In the genomic region with DNA sequence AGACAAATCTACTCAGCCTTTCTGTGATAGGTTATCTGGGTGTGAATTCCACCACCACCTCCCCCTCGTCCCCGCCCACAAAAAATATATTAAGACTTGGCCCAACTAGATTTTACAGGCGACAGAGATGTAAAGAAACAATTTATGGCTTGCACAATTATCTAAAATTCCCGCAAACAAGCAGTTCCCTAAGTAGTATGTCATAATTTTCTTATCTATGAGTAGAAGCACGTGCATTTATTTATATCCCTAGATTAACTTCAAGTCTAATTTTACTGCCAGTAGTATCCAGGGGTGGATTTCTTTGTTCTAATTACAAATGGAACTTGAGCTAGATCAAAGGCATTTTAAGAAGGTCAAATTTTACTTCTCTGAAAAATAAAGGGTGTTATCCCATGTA, we compare ENCODE assay signal across 10 cellular contexts. TPM values are rescaled to one million over a fixed set of nuclear protein-coding genes. Genes with fewer than 3 reads are reported as not detected.
A peak's percentile ranks its signal among the peaks of the same experiment; 100 is the strongest.
DNase-seq lines count a peak whose midpoint lies in the region; ATAC-seq and TF ChIP-seq lines count a peak whose summit lies in the region.
"Had no signal": no experiment of that assay in that cellular context is flagged by ENCODE, and none has a peak within 500 bp of the region (broad histone marks: within the 10 kb centered on the region; RNA-seq: fewer than 3 reads in every experiment).

No MANE protein-coding gene starts in this region.

- H3K27me3 Mint-ChIP-seq in activated naive CD4-positive, alpha-beta T cell treated with anti-CD3 and anti-CD28 coated beads, Interleukin-2, amount 50 U/mL, for 24 hours: peaks cover 47% of the 10 kb centered on the region

- no peak for ATAC-seq in HG02884 (IDR thresholded peaks at IDR 0.05; ENCODE audit: unreplicated experiment)

- H3K4me3 ChIP-seq in ascending aorta: peak overlapping the region; percentile 66 to 67
- H3K4me3 ChIP-seq in mesodermal cell (ENCODE audit: extremely low read depth, insufficient read depth, low read length, poor library complexity, severe bottlenecking): peak overlapping the region; percentile 60
- peak overlapping the region in 3 of 4 donors; percentile 70 to 81 (median 76) for H3K4me3 ChIP-seq in transverse colon

- in situ Hi-C loops in transverse colon (cut with MboI; ENCODE audit: low pct_ligation_motif_present in 1 of 4, low pct_unique_long_range_greater_than_20kb in 1 of 4, low sequenced_read_pairs in 3 of 4): no loop called here

- H3K36me3 Mint-ChIP-seq in activated naive CD4-positive, alpha-beta T cell treated with anti-CD3 and anti-CD28 coated beads, Interleukin-2, amount 50 U/mL, for 24 hours: peaks cover 2% of the 10 kb centered on the region

- H3K4me1 ChIP-seq in ascending aorta: peaks cover 0 to 2% of the 10 kb centered on the region in 2 donors
- H3K4me1 ChIP-seq in mesodermal cell (ENCODE audit: control insufficient read depth, insufficient read depth, low read length, poor library complexity, severe bottlenecking): no peaks in the 10 kb centered on the region
- peaks cover 0 to 33% (median 13%) of the 10 kb centered on the region in 4 donors for H3K4me1 ChIP-seq in transverse colon

- peak overlapping the region; percentile 88 for H3K4me3 Mint-ChIP-seq in activated naive CD4-positive, alpha-beta T cell treated with anti-CD3 and anti-CD28 coated beads, Interleukin-2, amount 50 U/mL, for 24 hours

- WGBS in mesodermal cell (ENCODE audit: insufficient coverage in 2 of 2), 2 experiments: no CpG with 5 or more reads among the region's 5 CpGs
- WGBS in transverse colon (ENCODE audit: low coverage in 1 of 2), 2 donors: 56 to 59% methylated on average over 5 of the region's 5 CpGs

- TF ChIP-seq EP300 in transverse colon (IDR thresholded peaks at IDR 0.05; ENCODE audit: low read depth): no peak

- no peak for TF ChIP-seq CTCF in ascending aorta (IDR thresholded peaks at IDR 0.05)
- no peak for TF ChIP-seq CTCF in transverse colon (IDR thresholded peaks at IDR 0.05)

- DNase-seq in activated naive CD4-positive, alpha-beta T cell treated with anti-CD3 and anti-CD28 coated beads, Interleukin-2, amount 50 U/mL, for 16 hours: no peak
- no peak for DNase-seq in ascending aorta (ENCODE audit: low spot score in 2 of 2)
- no peak for DNase-seq in transverse colon
- DNase-seq in middle frontal gyrus (ENCODE audit: extremely low spot score, low spot score): no peak
- no peak for DNase-seq in putamen (ENCODE audit: low spot score)
- DNase-seq: NCI-H187 treated with DMSO at 0.1 percent for 48 hours had no signal

- TF ChIP-seq POLR2A in transverse colon (IDR thresholded peaks at IDR 0.05): no peak

- intact Hi-C loops in ascending aorta (cut with DNase I): loop anchor here (5.0 kb wide), 3 partner anchors 64 to 541 kb away; partner anchors contain the start of gene FAM3C
- intact Hi-C loops in transverse colon (cut with DNase I; ENCODE audit: low total_unique reads): loop anchor here (10.0 kb wide), 1 partner anchor 61 kb away; no protein-coding TSS in a partner anchor

- H3K27ac Mint-ChIP-seq in activated naive CD4-positive, alpha-beta T cell treated with anti-CD3 and anti-CD28 coated beads, Interleukin-2, amount 50 U/mL, for 24 hours: no peak overlapping the region

- peaks cover 13% of the 10 kb centered on the region for H3K4me1 Mint-ChIP-seq in activated naive CD4-positive, alpha-beta T cell treated with anti-CD3 and anti-CD28 coated beads, Interleukin-2, amount 50 U/mL, for 24 hours

- H3K36me3 ChIP-seq in ascending aorta: no peaks in the 10 kb centered on the region
- H3K36me3 ChIP-seq in mesodermal cell (ENCODE audit: control insufficient read depth, insufficient read depth, low read length): no peaks in the 10 kb centered on the region
- H3K36me3 ChIP-seq in transverse colon: no peaks in the 10 kb centered on the region

- H3K9me3 ChIP-seq in ascending aorta (no peaks in the 10 kb centered on the region), mesodermal cell (ENCODE audit: control insufficient read depth, low read length) (no peaks in the 10 kb centered on the region), transverse colon (no peaks in the 10 kb centered on the region)
- H3K9me3 ChIP-seq: body of pancreas had no signal

- no peaks in the 10 kb centered on the region for H3K27me3 ChIP-seq in ascending aorta
- H3K27me3 ChIP-seq in transverse colon: no peaks in the 10 kb centered on the region
- H3K27me3 ChIP-seq: body of pancreas had no signal

- H3K27ac ChIP-seq in ascending aorta (no peak overlapping the region), mesodermal cell (ENCODE audit: low read depth, low read length, severe bottlenecking) (no peak overlapping the region), transverse colon (peak overlapping the region in 3 of 4 donors; percentile 93 to 96 (median 94))

- H3K9me3 Mint-ChIP-seq in activated naive CD4-positive, alpha-beta T cell treated with anti-CD3 and anti-CD28 coated beads, Interleukin-2, amount 50 U/mL, for 24 hours: no peaks in the 10 kb centered on the region

RNA-seq across cellular contexts. Expression of gene TSPAN12, which starts 1.7 kb away (rescaled TPM):
- 28.9 TPM for total RNA-seq in ascending aorta
- polyA plus RNA-seq in mesodermal cell (2013, experiment 1 of 2): 13.9 TPM
- polyA plus RNA-seq in mesodermal cell (2013, experiment 2 of 2): 15.1 TPM
- total RNA-seq in transverse colon: 10 to 100 TPM; 34.9 to 55.6 (median 39.5) TPM

Comparison
In these comparisons a context has a peak if more than half of its experiments do, and no peak if none do; other contexts are left out.
1. H3K27ac ChIP-seq: peak in transverse colon (3 of 4); none in ascending aorta (0 of 2) and mesodermal cell (single experiment).
2. Peak in every context shown above with its lines, with median percentiles within 50 percentile points of each other: H3K4me3 ChIP-seq.